ENCODE assay signal across 11 cellular contexts in the genomic region with DNA sequence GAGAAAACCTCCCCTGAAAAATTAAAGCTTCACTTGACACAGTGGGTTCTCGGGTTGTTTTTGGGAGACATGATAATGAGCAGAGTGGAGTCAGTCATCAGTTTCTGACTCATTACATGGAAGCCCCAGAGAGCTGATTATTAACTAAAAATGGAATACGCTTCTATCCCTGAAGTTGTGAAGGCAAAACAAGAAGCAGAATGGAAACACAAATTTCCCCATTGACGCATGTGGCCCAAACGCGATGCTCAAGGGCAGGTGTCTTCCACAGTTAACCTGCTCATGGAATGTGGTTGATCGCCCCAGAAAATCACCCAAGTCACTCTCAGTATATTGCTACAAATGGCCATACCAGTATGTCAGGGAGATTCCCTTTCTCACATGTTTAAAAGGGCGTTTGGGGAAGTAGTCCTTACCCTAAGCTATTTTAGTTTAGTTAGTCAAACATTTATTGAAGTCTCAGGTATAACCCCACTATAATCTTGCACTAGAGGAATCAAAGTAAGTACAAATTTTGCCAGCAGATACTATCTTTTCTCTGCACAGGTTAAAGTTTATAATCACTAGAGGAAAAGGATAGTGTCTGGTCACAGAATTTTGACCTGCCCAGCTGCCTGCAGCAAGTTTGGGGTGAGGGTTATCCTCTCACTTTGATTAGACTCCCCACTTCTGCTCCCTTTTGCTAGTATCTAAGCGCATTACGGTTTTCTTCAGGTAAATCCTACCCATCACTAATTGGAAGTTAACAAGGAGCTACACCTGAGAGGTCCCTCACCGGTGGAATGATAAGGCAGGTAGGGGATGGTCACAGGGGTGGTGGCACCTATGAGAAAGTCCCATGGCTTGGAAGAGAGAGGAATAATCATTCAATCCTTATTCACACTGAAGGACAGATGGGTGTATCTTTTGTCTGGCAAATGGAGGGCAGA. TPM values are rescaled to one million over a fixed set of nuclear protein-coding genes. Genes with fewer than 3 reads are reported as not detected.
DNase-seq lines count a peak whose midpoint lies in the region; ATAC-seq, FAIRE-seq and TF ChIP-seq lines count a peak whose summit lies in the region.
"Had no signal": no experiment of that assay in that cellular context is flagged by ENCODE, and none has a peak within 500 bp of the region (broad histone marks: within the 10 kb centered on the region; RNA-seq: fewer than 3 reads in every experiment).

No MANE protein-coding gene starts in this region.

- H3K4me3 ChIP-seq in breast epithelium (no peak overlapping the region), mammary epithelial cell (replicated peaks in 1 of 3; ENCODE audit: insufficient read depth in 1 of 3, low read depth in 2 of 3, low read length in 3 of 3) (no peak overlapping the region)

- peak; percentile 59 for ATAC-seq in HG02763 (IDR thresholded peaks at IDR 0.05; ENCODE audit: unreplicated experiment)
- ATAC-seq: SK-N-SH treated with all-trans-retinoic acid at 6 μM for 48 hours had no signal

- H3K9me3 ChIP-seq in breast epithelium = no peaks in the 10 kb centered on the region
- H3K9me3 ChIP-seq in mammary epithelial cell (replicated peaks; ENCODE audit: insufficient read depth, low read length) = no peaks in the 10 kb centered on the region

- peak; percentile 90 for FAIRE-seq in RCC 7860 (lab: Jason Lieb, UNC)
- FAIRE-seq: colon had no signal

- H3K27ac ChIP-seq in breast epithelium (peak overlapping the region; percentile 50 to 60), mammary epithelial cell (ENCODE audit: insufficient read depth, low read depth, low read length) (no peak overlapping the region)
- H3K27ac ChIP-seq: C4-2B had no signal

- H3K36me3 ChIP-seq in breast epithelium = no peaks in the 10 kb centered on the region
- H3K36me3 ChIP-seq in mammary epithelial cell (ENCODE audit: insufficient read depth, low read length) = no peaks in the 10 kb centered on the region

- dilution Hi-C loops in mammary epithelial cell (cut with HindIII; ENCODE audit: low sequenced_read_pairs) = no loop called here

- no peaks in the 10 kb centered on the region for H3K79me2 ChIP-seq in mammary epithelial cell (ENCODE audit: insufficient read depth, low read length)

- peaks cover 2% of the 10 kb centered on the region for H4K20me1 ChIP-seq in mammary epithelial cell (ENCODE audit: insufficient read depth, low read length)

- CTCF ChIA-PET in mammary epithelial cell (lab: Charles Lee; ENCODE audit: low non-redundant PET) = no interaction called here

- no peak for DNase-seq in breast epithelium (ENCODE audit: low spot score in 2 of 2)
- DNase-seq in mammary epithelial cell = no peak
- DNase-seq in RCC 7860 (ENCODE audit: low spot score) = peak; percentile 25
- DNase-seq in stimulated activated CD4-positive, alpha-beta T cell treated with anti-CD3 and anti-CD28 coated beads, Interleukin-15, amount 100 ng/mL, for 24 hours = no peak
- DNase-seq in HuH-7 (ENCODE audit: low spot score) = no peak
- no peak for DNase-seq in islet precursor cell
- DNase-seq in central memory CD4-positive, alpha-beta T cell = no peak

- intact Hi-C loops in breast epithelium (cut with DNase I; ENCODE audit: low total_unique reads) (no loop called here), mammary epithelial cell (cut with micrococcal nuclease) (no loop called here)

- H3K4me2 ChIP-seq in mammary epithelial cell (ENCODE audit: insufficient read depth, low read depth, low read length) = no peak overlapping the region

- 84% methylated on average over 10 of the region's 10 CpGs for WGBS in mammary epithelial cell (ENCODE audit: low coverage, missing lambda C conversion rate)

- no peaks in the 10 kb centered on the region for H3K27me3 ChIP-seq in breast epithelium
- no peaks in the 10 kb centered on the region for H3K27me3 ChIP-seq in mammary epithelial cell (ENCODE audit: insufficient read depth, low read length)

- in situ Hi-C loops in mammary epithelial cell (cut with MboI; ENCODE audit: low sequenced_read_pairs in 2 of 2) = loop anchor here in 1 of 2 donors (10.0 kb wide), 2 partner anchors 177 to 297 kb away; no protein-coding TSS in a partner anchor

- H3K4me1 ChIP-seq in breast epithelium = peaks cover 0 to 23% of the 10 kb centered on the region in 2 donors
- H3K4me1 ChIP-seq in mammary epithelial cell (ENCODE audit: insufficient read depth, low read length) = no peaks in the 10 kb centered on the region

- TF ChIP-seq CTCF in breast epithelium (IDR thresholded peaks at IDR 0.05) (no peak), mammary epithelial cell (conservative IDR thresholded peaks at IDR 0.05 in 1 of 2, IDR thresholded peaks at IDR 0.05 in 1 of 2; ENCODE audit: extremely low read depth in 1 of 2, insufficient read depth in 1 of 2, low read depth in 1 of 2, low read length in 2 of 2) (no peak)

- no peak overlapping the region for H2AFZ ChIP-seq in mammary epithelial cell (ENCODE audit: low read depth, low read length)

- no TSS peak for BruUV-seq in mammary epithelial cell (replicated peaks; lab: Mats Ljungman, UMichigan)

- H3K9ac ChIP-seq in mammary epithelial cell (ENCODE audit: insufficient read depth, low read length) = no peak overlapping the region

- no peak for TF ChIP-seq POLR2A in breast epithelium (IDR thresholded peaks at IDR 0.05)

RNA-seq across cellular contexts. Expression of a gene that starts 7.8 kb away (rescaled TPM):
- total RNA-seq in breast epithelium = 10 to 100 TPM; 41.3 to 82.5 (median 43.6) TPM
- total RNA-seq in mammary epithelial cell = 1 to 10 TPM in 1 of 2 donors, under 1 TPM in 1; 0.83 to 1.6 TPM
- 0.37 TPM for polyA plus RNA-seq in mammary epithelial cell
- polyA minus RNA-seq in mammary epithelial cell = 0.67 TPM

RNA-seq across cellular contexts. Expression of a gene that starts 55.3 kb away (rescaled TPM):
- total RNA-seq in breast epithelium (10 to 100 TPM; 41.6 to 53.0 (median 48.9) TPM), mammary epithelial cell (100 to 1,000 TPM in 1 of 2 donors, 10 to 100 TPM in 1; 65.7 to 101 TPM)
- 61.5 TPM for polyA plus RNA-seq in mammary epithelial cell
- polyA minus RNA-seq in mammary epithelial cell = 126 TPM

Comparison
In these comparisons a context has a peak if more than half of its experiments do, and no peak if none do; other contexts are left out.
1. RNA of a gene that starts 7.8 kb away (total RNA-seq): 41.3 to 82.5 TPM in breast epithelium; 0.83 to 1.6 TPM in mammary epithelial cell; every median in the first group is over 10 times any median in the second.